Comparison of ENCODE assay signal across 1 cellular context in genomic region chr22:22034469-22035132, GRCh38.
TF ChIP-seq lines count a peak whose summit lies in the region.

No MANE protein-coding gene starts in this region.

TF ChIP-seq in K562, 482 proteins besides CTCF, POLR2A, EP300 and RAD21 (continued from another document and continues in another):
- TF ChIP-seq, protein P1, sequence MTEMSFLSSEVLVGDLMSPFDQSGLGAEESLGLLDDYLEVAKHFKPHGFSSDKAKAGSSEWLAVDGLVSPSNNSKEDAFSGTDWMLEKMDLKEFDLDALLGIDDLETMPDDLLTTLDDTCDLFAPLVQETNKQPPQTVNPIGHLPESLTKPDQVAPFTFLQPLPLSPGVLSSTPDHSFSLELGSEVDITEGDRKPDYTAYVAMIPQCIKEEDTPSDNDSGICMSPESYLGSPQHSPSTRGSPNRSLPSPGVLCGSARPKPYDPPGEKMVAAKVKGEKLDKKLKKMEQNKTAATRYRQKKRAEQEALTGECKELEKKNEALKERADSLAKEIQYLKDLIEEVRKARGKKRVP (CRISPR knock-in tag; IDR thresholded peaks at IDR 0.05): no peak
- TF ChIP-seq DDX20 (tag; IDR thresholded peaks at IDR 0.05; ENCODE audit: low read depth): no peak
- peak in 1 of 2 experiments; percentile 37; a peak in 1 of 4 replicates for TF ChIP-seq ZNF639 (CRISPR knock-in tag; conservative IDR thresholded peaks at IDR 0.05 in 1 of 2, IDR thresholded peaks at IDR 0.05 in 1 of 2)
- no peak for TF ChIP-seq MYNN (IDR thresholded peaks at IDR 0.05)
- 0 out of 2 replicates have a peak, but pooled peaks have one; percentile 66 for TF ChIP-seq MYNN (CRISPR knock-in tag; IDR thresholded peaks at IDR 0.05)
- no peak for TF ChIP-seq CHD4 (IDR thresholded peaks at IDR 0.05; ENCODE audit: insufficient read depth, insufficient replicate concordance, low read depth, low read length, poor library complexity, severe bottlenecking)
- peak; percentile 23; the same call in 1 of the 2 replicates for TF ChIP-seq USF2 (CRISPR knock-in tag; IDR thresholded peaks at IDR 0.05)
- TF ChIP-seq HMG20B (CRISPR knock-in tag; IDR thresholded peaks at IDR 0.05): no peak
- TF ChIP-seq, protein P2, sequence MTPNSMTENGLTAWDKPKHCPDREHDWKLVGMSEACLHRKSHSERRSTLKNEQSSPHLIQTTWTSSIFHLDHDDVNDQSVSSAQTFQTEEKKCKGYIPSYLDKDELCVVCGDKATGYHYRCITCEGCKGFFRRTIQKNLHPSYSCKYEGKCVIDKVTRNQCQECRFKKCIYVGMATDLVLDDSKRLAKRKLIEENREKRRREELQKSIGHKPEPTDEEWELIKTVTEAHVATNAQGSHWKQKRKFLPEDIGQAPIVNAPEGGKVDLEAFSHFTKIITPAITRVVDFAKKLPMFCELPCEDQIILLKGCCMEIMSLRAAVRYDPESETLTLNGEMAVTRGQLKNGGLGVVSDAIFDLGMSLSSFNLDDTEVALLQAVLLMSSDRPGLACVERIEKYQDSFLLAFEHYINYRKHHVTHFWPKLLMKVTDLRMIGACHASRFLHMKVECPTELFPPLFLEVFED (CRISPR knock-in tag; conservative IDR thresholded peaks at IDR 0.05): no peak
- TF ChIP-seq MIER1 (IDR thresholded peaks at IDR 0.05; ENCODE audit: low read depth): no peak
- TF ChIP-seq SMARCB1 (IDR thresholded peaks at IDR 0.05; ENCODE audit: insufficient read length, low read depth): no peak
- no peak for TF ChIP-seq CBFA2T2 (conservative IDR thresholded peaks at IDR 0.05)
- peak; percentile 17; the same call in 1 of the 2 replicates for TF ChIP-seq ZNF408 (CRISPR knock-in tag; IDR thresholded peaks at IDR 0.05; ENCODE audit: low read depth)
- TF ChIP-seq TAF9B (IDR thresholded peaks at IDR 0.05; ENCODE audit: partially characterized antibody): no peak
- no peak for TF ChIP-seq NEUROD1 (IDR thresholded peaks at IDR 0.05; ENCODE audit: borderline replicate concordance, low read depth, low read length, partially characterized antibody)
- TF ChIP-seq ZNF184 (CRISPR knock-in tag; IDR thresholded peaks at IDR 0.05): peak; percentile 53; the same call in 1 of the 2 replicates
- TF ChIP-seq ZNF384 (IDR thresholded peaks at IDR 0.05; ENCODE audit: low read depth, low read length): no peak
- TF ChIP-seq, protein P3, sequence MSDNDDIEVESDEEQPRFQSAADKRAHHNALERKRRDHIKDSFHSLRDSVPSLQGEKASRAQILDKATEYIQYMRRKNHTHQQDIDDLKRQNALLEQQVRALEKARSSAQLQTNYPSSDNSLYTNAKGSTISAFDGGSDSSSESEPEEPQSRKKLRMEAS (CRISPR knock-in tag; IDR thresholded peaks at IDR 0.05): 0 out of 2 replicates have a peak, but pooled peaks have one; percentile 41
- no peak for TF ChIP-seq NCOA6 (IDR thresholded peaks at IDR 0.05)
- TF ChIP-seq ZNF263 (CRISPR knock-in tag; IDR thresholded peaks at IDR 0.05; ENCODE audit: borderline replicate concordance): no peak
- TF ChIP-seq RFX7 (CRISPR knock-in tag; IDR thresholded peaks at IDR 0.05): no peak
- no peak for TF ChIP-seq ZNF785 (CRISPR knock-in tag; IDR thresholded peaks at IDR 0.05)
- TF ChIP-seq TFAM (CRISPR knock-in tag; conservative IDR thresholded peaks at IDR 0.05): no peak
- TF ChIP-seq NCOA2 (IDR thresholded peaks at IDR 0.05; ENCODE audit: partially characterized antibody in 2 of 2): no peak
- no peak for TF ChIP-seq JUN (IDR thresholded peaks at IDR 0.05; ENCODE audit: borderline replicate concordance, low read depth, low read length)
- no peak for TF ChIP-seq JUN (CRISPR knock-in tag; IDR thresholded peaks at IDR 0.05; ENCODE audit: borderline replicate concordance)
- TF ChIP-seq ZNF197 (CRISPR knock-in tag; IDR thresholded peaks at IDR 0.05; ENCODE audit: low read depth): no peak
- TF ChIP-seq ZFX (CRISPR knock-in tag; IDR thresholded peaks at IDR 0.05): peak; percentile 16; the same call in 1 of the 2 replicates
- TF ChIP-seq THRAP3 (IDR thresholded peaks at IDR 0.05; ENCODE audit: borderline replicate concordance): no peak
- TF ChIP-seq WHSC1 (IDR thresholded peaks at IDR 0.05; ENCODE audit: low read length): no peak
- no peak for TF ChIP-seq TARDBP (IDR thresholded peaks at IDR 0.05)
- TF ChIP-seq, protein P4, sequence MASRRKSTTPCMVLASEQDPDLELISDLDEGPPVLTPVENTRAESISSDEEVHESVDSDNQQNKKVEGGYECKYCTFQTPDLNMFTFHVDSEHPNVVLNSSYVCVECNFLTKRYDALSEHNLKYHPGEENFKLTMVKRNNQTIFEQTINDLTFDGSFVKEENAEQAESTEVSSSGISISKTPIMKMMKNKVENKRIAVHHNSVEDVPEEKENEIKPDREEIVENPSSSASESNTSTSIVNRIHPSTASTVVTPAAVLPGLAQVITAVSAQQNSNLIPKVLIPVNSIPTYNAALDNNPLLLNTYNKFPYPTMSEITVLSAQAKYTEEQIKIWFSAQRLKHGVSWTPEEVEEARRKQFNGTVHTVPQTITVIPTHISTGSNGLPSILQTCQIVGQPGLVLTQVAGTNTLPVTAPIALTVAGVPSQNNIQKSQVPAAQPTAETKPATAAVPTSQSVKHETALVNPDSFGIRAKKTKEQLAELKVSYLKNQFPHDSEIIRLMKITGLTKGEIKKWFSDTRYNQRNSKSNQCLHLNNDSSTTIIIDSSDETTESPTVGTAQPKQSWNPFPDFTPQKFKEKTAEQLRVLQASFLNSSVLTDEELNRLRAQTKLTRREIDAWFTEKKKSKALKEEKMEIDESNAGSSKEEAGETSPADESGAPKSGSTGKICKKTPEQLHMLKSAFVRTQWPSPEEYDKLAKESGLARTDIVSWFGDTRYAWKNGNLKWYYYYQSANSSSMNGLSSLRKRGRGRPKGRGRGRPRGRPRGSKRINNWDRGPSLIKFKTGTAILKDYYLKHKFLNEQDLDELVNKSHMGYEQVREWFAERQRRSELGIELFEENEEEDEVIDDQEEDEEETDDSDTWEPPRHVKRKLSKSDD (conservative IDR thresholded peaks at IDR 0.05; ENCODE audit: low read length): no peak
- no peak for TF ChIP-seq DLX4 (CRISPR knock-in tag; IDR thresholded peaks at IDR 0.05)
- TF ChIP-seq PHF8 (IDR thresholded peaks at IDR 0.05; ENCODE audit: borderline replicate concordance, low read length): no peak
- TF ChIP-seq TOE1 (IDR thresholded peaks at IDR 0.05; ENCODE audit: borderline replicate concordance): no peak
- peak; percentile 45; the same call in 1 of the 2 replicates for TF ChIP-seq TOE1 (CRISPR knock-in tag; IDR thresholded peaks at IDR 0.05; ENCODE audit: borderline replicate concordance, low read depth)
- no peak for TF ChIP-seq BRF1 (IDR thresholded peaks at IDR 0.05; ENCODE audit: borderline replicate concordance, extremely low read depth, insufficient read length)
- no peak for TF ChIP-seq E4F1 (CRISPR knock-in tag; IDR thresholded peaks at IDR 0.05; ENCODE audit: borderline replicate concordance)
- TF ChIP-seq, protein P5, sequence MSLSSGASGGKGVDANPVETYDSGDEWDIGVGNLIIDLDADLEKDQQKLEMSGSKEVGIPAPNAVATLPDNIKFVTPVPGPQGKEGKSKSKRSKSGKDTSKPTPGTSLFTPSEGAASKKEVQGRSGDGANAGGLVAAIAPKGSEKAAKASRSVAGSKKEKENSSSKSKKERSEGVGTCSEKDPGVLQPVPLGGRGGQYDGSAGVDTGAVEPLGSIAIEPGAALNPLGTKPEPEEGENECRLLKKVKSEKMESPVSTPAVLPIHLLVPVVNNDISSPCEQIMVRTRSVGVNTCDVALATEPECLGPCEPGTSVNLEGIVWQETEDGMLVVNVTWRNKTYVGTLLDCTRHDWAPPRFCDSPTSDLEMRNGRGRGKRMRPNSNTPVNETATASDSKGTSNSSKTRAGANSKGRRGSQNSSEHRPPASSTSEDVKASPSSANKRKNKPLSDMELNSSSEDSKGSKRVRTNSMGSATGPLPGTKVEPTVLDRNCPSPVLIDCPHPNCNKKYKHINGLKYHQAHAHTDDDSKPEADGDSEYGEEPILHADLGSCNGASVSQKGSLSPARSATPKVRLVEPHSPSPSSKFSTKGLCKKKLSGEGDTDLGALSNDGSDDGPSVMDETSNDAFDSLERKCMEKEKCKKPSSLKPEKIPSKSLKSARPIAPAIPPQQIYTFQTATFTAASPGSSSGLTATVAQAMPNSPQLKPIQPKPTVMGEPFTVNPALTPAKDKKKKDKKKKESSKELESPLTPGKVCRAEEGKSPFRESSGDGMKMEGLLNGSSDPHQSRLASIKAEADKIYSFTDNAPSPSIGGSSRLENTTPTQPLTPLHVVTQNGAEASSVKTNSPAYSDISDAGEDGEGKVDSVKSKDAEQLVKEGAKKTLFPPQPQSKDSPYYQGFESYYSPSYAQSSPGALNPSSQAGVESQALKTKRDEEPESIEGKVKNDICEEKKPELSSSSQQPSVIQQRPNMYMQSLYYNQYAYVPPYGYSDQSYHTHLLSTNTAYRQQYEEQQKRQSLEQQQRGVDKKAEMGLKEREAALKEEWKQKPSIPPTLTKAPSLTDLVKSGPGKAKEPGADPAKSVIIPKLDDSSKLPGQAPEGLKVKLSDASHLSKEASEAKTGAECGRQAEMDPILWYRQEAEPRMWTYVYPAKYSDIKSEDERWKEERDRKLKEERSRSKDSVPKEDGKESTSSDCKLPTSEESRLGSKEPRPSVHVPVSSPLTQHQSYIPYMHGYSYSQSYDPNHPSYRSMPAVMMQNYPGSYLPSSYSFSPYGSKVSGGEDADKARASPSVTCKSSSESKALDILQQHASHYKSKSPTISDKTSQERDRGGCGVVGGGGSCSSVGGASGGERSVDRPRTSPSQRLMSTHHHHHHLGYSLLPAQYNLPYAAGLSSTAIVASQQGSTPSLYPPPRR (CRISPR knock-in tag; IDR thresholded peaks at IDR 0.05; ENCODE audit: borderline replicate concordance): peak; percentile 61; the same call in 1 of the 2 replicates
- no peak for TF ChIP-seq MXD1 (CRISPR knock-in tag; IDR thresholded peaks at IDR 0.05; ENCODE audit: borderline replicate concordance, poor library complexity, severe bottlenecking)
- no peak for TF ChIP-seq ILF3 (IDR thresholded peaks at IDR 0.05; ENCODE audit: borderline replicate concordance)
- peak; percentile 18; the same call in 1 of the 2 replicates for TF ChIP-seq ZNF695 (CRISPR knock-in tag; IDR thresholded peaks at IDR 0.05)
- TF ChIP-seq, protein P6, sequence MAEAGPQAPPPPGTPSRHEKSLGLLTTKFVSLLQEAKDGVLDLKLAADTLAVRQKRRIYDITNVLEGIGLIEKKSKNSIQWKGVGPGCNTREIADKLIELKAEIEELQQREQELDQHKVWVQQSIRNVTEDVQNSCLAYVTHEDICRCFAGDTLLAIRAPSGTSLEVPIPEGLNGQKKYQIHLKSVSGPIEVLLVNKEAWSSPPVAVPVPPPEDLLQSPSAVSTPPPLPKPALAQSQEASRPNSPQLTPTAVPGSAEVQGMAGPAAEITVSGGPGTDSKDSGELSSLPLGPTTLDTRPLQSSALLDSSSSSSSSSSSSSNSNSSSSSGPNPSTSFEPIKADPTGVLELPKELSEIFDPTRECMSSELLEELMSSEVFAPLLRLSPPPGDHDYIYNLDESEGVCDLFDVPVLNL (CRISPR knock-in tag; IDR thresholded peaks at IDR 0.05; ENCODE audit: low read depth): peak; percentile 55; the same call in 1 of the 2 replicates
- TF ChIP-seq POLR2G (IDR thresholded peaks at IDR 0.05; ENCODE audit: low read depth, low read length): no peak
- TF ChIP-seq TGIF2 (CRISPR knock-in tag; IDR thresholded peaks at IDR 0.05): no peak
- TF ChIP-seq E2F3 (CRISPR knock-in tag; IDR thresholded peaks at IDR 0.05): 0 out of 2 replicates have a peak, but pooled peaks have one; percentile 53
- no peak for TF ChIP-seq ZNF668 (CRISPR knock-in tag; IDR thresholded peaks at IDR 0.05)
- no peak for TF ChIP-seq PTBP1 (IDR thresholded peaks at IDR 0.05; ENCODE audit: low read depth, low read length)
- TF ChIP-seq ZNF778 (CRISPR knock-in tag; IDR thresholded peaks at IDR 0.05): no peak
